33 cellular contexts compared by ENCODE assay signal in genomic region chr1:225760531-225760930, GRCh38.
"Had no signal": no experiment of that assay in that cellular context is flagged by ENCODE, and none has a peak within 500 bp of the region (broad histone marks: within the 10 kb centered on the region; RNA-seq: fewer than 3 reads in every experiment).

No MANE protein-coding gene starts in this region.

- H3K4me3 ChIP-seq: breast epithelium, cardiac muscle cell, colonic mucosa, esophagus squamous epithelium, gastroesophageal sphincter had no signal

- H3K4me1 ChIP-seq: colonic mucosa had no signal

- H3K27me3 ChIP-seq: breast epithelium, cardiac muscle cell, colonic mucosa, esophagus squamous epithelium, gastroesophageal sphincter had no signal

- H3K36me3 Mint-ChIP-seq: activated naive CD8-positive, alpha-beta T cell; brain; WTC11 had no signal

- H3K27ac Mint-ChIP-seq: activated CD4-positive, alpha-beta memory T cell treated with anti-CD3 and anti-CD28 coated beads, Interleukin-2, amount 10 ng/mL, durations not matched to agents 7 days and 5 days; activated CD4-positive, alpha-beta T cell treated with anti-CD3 and anti-CD28 coated beads, Interleukin-2, amount 10 ng/mL, durations not matched to agents 7 days and 5 days; activated naive CD8-positive, alpha-beta T cell; activated T-cell treated with anti-CD3 and anti-CD28 coated beads, Interleukin-2, amount 50 U/mL, for 24 hours; activated T-cell treated with anti-CD3 and anti-CD28 coated beads, Interleukin-2, amount 50 U/mL, for 72 hours; WTC11 had no signal

- DNase-seq: activated CD4-positive, alpha-beta memory T cell treated with anti-CD3 and anti-CD28 coated beads, Interleukin-2, amount 10 ng/mL, durations not matched to agents 7 days and 5 days; activated CD4-positive, alpha-beta T cell treated with anti-CD3 and anti-CD28 coated beads for 1 hour; activated CD4-positive, alpha-beta T cell treated with anti-CD3 and anti-CD28 coated beads for 4 hours; activated CD4-positive, alpha-beta T cell treated with anti-CD3 and anti-CD28 coated beads, Interleukin-2, amount 10 ng/mL, durations not matched to agents 7 days and 5 days; activated CD4-positive, alpha-beta T cell treated with anti-CD3 and anti-CD28 coated beads, Interleukin-2, amount 50 U/mL, for 4 hours; activated CD8-positive, alpha-beta memory T cell treated with anti-CD3 and anti-CD28 coated beads, Interleukin-2, amount 50 U/mL, for 48 hours; activated effector memory CD4-positive, alpha-beta T cell treated with Interleukin-2 at 50 U/mL for 16 hours; activated gamma-delta T cell treated with Interleukin-2 at 50 U/mL for 16 hours; activated naive CD4-positive, alpha-beta T cell treated with anti-CD3 and anti-CD28 coated beads, Interleukin-2, amount 50 U/mL, for 16 hours; activated naive CD4-positive, alpha-beta T cell treated with Interleukin-2 at 50 U/mL for 16 hours; activated T-cell treated with anti-CD3 and anti-CD28 coated beads for 4 hours; activated T-cell treated with anti-CD3 and anti-CD28 coated beads, Interleukin-2, amount 50 U/mL, for 24 hours; activated T-cell treated with anti-CD3 and anti-CD28 coated beads, Interleukin-2, amount 50 U/mL, for 72 hours; amniotic stem cell; aorta; central memory CD4-positive, alpha-beta T cell; cerebellar nuclear complex; colonic mucosa; effector CD8-positive, alpha-beta T cell; esophagus squamous epithelium; foreskin melanocyte; head of caudate nucleus; T-helper 2 cell had no signal

- H3K9me3 Mint-ChIP-seq: activated CD4-positive, alpha-beta memory T cell treated with anti-CD3 and anti-CD28 coated beads, Interleukin-2, amount 10 ng/mL, durations not matched to agents 7 days and 5 days; activated CD4-positive, alpha-beta T cell treated with anti-CD3 and anti-CD28 coated beads, Interleukin-2, amount 10 ng/mL, durations not matched to agents 7 days and 5 days; activated T-cell treated with anti-CD3 and anti-CD28 coated beads, Interleukin-2, amount 50 U/mL, for 24 hours; activated T-cell treated with anti-CD3 and anti-CD28 coated beads, Interleukin-2, amount 50 U/mL, for 72 hours; brain; WTC11 had no signal

- ATAC-seq: activated T-cell treated with anti-CD3 and anti-CD28 coated beads, Interleukin-2, amount 50 U/mL, for 72 hours; gastroesophageal sphincter; WTC11 had no signal

- H3K4me1 Mint-ChIP-seq: activated CD4-positive, alpha-beta memory T cell treated with anti-CD3 and anti-CD28 coated beads, Interleukin-2, amount 10 ng/mL, durations not matched to agents 7 days and 5 days had no signal

- H3K4me3 Mint-ChIP-seq: activated CD4-positive, alpha-beta memory T cell treated with anti-CD3 and anti-CD28 coated beads, Interleukin-2, amount 10 ng/mL, durations not matched to agents 7 days and 5 days; activated CD4-positive, alpha-beta T cell treated with anti-CD3 and anti-CD28 coated beads, Interleukin-2, amount 10 ng/mL, durations not matched to agents 7 days and 5 days; activated naive CD8-positive, alpha-beta T cell; activated T-cell treated with anti-CD3 and anti-CD28 coated beads, Interleukin-2, amount 50 U/mL, for 24 hours; activated T-cell treated with anti-CD3 and anti-CD28 coated beads, Interleukin-2, amount 50 U/mL, for 72 hours; brain; WTC11 had no signal

- H3K9me3 ChIP-seq: breast epithelium, colonic mucosa, esophagus squamous epithelium, gastroesophageal sphincter had no signal

- H3K36me3 ChIP-seq: breast epithelium, cardiac muscle cell, colonic mucosa, esophagus squamous epithelium, gastroesophageal sphincter had no signal

- FAIRE-seq: endometrium, endothelial cell of umbilical vein had no signal

- H3K27me3 Mint-ChIP-seq: activated T-cell treated with anti-CD3 and anti-CD28 coated beads, Interleukin-2, amount 50 U/mL, for 24 hours had no signal

- H3K27ac ChIP-seq: breast epithelium, cardiac muscle cell, colonic mucosa, epithelial cell of prostate, esophagus squamous epithelium, gastroesophageal sphincter, VCaP had no signal
